Comparison of ENCODE assay signal across 1 cellular context in the genomic region with DNA sequence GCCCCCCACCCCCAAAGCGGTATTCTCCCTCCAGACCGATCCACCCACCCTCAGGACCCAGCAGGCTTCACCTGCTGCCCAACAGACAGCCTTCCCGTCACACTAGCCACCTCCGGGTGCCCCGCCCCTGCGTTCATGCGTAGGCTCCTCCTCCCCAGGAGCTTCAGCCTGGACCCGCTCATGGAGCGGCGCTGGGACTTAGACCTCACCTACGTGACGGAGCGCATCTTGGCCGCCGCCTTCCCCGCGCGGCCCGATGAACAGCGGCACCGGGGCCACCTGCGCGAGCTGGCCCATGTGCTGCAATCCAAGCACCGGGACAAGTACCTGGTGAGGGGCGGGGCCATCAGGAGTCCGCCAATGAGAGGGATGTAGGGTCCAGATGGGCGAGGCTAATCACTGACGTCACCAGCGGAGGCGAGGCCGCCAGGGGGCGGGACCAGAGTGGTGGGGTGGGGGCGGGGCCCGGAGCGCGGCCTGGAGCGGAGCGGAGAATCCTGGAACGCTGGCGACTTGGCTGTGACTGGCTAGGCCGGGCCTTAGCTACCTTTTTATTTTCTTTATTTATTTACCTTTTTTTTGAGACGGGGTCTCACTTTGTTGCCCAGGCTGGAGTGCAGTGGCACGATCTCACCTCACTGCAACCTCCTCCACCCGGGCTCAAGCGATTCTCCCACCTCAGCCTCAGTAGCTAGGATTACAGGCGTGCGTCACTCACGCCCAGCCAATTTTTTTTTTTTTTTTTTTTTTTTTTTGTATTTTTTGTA.
TF ChIP-seq lines count a peak whose summit lies in the region.

No MANE protein-coding gene starts in this region.

TF ChIP-seq in K562, 482 proteins besides CTCF, POLR2A, EP300 and RAD21 (continued from another document and continues in another):
- TF ChIP-seq, protein P1, sequence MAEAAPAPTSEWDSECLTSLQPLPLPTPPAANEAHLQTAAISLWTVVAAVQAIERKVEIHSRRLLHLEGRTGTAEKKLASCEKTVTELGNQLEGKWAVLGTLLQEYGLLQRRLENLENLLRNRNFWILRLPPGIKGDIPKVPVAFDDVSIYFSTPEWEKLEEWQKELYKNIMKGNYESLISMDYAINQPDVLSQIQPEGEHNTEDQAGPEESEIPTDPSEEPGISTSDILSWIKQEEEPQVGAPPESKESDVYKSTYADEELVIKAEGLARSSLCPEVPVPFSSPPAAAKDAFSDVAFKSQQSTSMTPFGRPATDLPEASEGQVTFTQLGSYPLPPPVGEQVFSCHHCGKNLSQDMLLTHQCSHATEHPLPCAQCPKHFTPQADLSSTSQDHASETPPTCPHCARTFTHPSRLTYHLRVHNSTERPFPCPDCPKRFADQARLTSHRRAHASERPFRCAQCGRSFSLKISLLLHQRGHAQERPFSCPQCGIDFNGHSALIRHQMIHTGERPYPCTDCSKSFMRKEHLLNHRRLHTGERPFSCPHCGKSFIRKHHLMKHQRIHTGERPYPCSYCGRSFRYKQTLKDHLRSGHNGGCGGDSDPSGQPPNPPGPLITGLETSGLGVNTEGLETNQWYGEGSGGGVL (CRISPR knock-in tag; IDR thresholded peaks at IDR 0.05), result no peak
- TF ChIP-seq SMARCA4 (IDR thresholded peaks at IDR 0.05) (peak; percentile 41; the same call in 1 of the 2 replicates), SRSF9 (IDR thresholded peaks at IDR 0.05; ENCODE audit: borderline replicate concordance, low read depth, low read length) (no peak), ZBED1 (IDR thresholded peaks at IDR 0.05) (no peak), SAP30 (IDR thresholded peaks at IDR 0.05; ENCODE audit: borderline replicate concordance, insufficient read depth, low read depth, low read length, poor library complexity, severe bottlenecking) (peak; percentile 83), ATF7 (IDR thresholded peaks at IDR 0.05) (peak; percentile 96), ZNF354B (CRISPR knock-in tag; IDR thresholded peaks at IDR 0.05) (no peak), TAF7 (tag; IDR thresholded peaks at IDR 0.05) (no peak), PHB2 (IDR thresholded peaks at IDR 0.05; ENCODE audit: low read depth) (no peak), ZNF507 (tag; conservative IDR thresholded peaks at IDR 0.05) (no peak), ZNF436 (CRISPR knock-in tag; IDR thresholded peaks at IDR 0.05) (no peak), XRCC4 (IDR thresholded peaks at IDR 0.05; ENCODE audit: extremely low read depth, insufficient read depth, insufficient read length) (no peak), BCOR (IDR thresholded peaks at IDR 0.05) (no peak), MXI1 (IDR thresholded peaks at IDR 0.05; ENCODE audit: low read depth, low read length) (0 out of 2 replicates have a peak, but pooled peaks have one; percentile 47), POLR2AphosphoS5 (IDR thresholded peaks at IDR 0.05; ENCODE audit: control insufficient read depth, insufficient read depth, low read depth, low read length) (0 out of 2 replicates have a peak, but pooled peaks have one; percentile 35), BRD4 (IDR thresholded peaks at IDR 0.05) (no peak), PHB (CRISPR knock-in tag; IDR thresholded peaks at IDR 0.05) (no peak), ZEB2 (IDR thresholded peaks at IDR 0.05) (peak; percentile 82), FOXM1 (IDR thresholded peaks at IDR 0.05; ENCODE audit: low read depth) (no peak), FOXM1 (CRISPR knock-in tag; IDR thresholded peaks at IDR 0.05; ENCODE audit: low read depth) (no peak), KDM4B (IDR thresholded peaks at IDR 0.05; ENCODE audit: borderline replicate concordance in 2 of 2, low read depth in 1 of 2) (no peak), SNIP1 (IDR thresholded peaks at IDR 0.05; ENCODE audit: low read depth) (no peak), MAZ (CRISPR knock-in tag; conservative IDR thresholded peaks at IDR 0.05 in 1 of 2, IDR thresholded peaks at IDR 0.05 in 1 of 2) (peak; percentile 36 to 49; a peak in 3 of 4 replicates), HDAC6 (IDR thresholded peaks at IDR 0.05; ENCODE audit: low read depth, low read length) (no peak), ZNF830 (CRISPR knock-in tag; IDR thresholded peaks at IDR 0.05) (no peak), TFAM (CRISPR knock-in tag; conservative IDR thresholded peaks at IDR 0.05) (no peak), SMC3 (conservative IDR thresholded peaks at IDR 0.05; ENCODE audit: insufficient read depth, low read depth, low read length) (no peak), HDAC1 (IDR thresholded peaks at IDR 0.05) (peak in 1 of 2 experiments; percentile 96; a peak in 2 of 4 replicates), MCM7 (IDR thresholded peaks at IDR 0.05) (no peak), HLTF (IDR thresholded peaks at IDR 0.05) (no peak), NFATC3 (IDR thresholded peaks at IDR 0.05) (no peak), PPARD (CRISPR knock-in tag; IDR thresholded peaks at IDR 0.05) (no peak), ZC3H11A (IDR thresholded peaks at IDR 0.05; ENCODE audit: low read depth, low read length) (no peak), KLF6 (CRISPR knock-in tag; IDR thresholded peaks at IDR 0.05; ENCODE audit: borderline replicate concordance) (no peak), SMARCB1 (IDR thresholded peaks at IDR 0.05; ENCODE audit: insufficient read length, low read depth) (no peak), EWSR1 (IDR thresholded peaks at IDR 0.05; ENCODE audit: borderline replicate concordance, low read depth, partially characterized antibody) (no peak), ZNF143 (CRISPR knock-in tag; IDR thresholded peaks at IDR 0.05) (no peak), NFIX (CRISPR knock-in tag; IDR thresholded peaks at IDR 0.05; ENCODE audit: low read depth) (no peak), ZNF75A (CRISPR knock-in tag; IDR thresholded peaks at IDR 0.05) (no peak), NCOR1 (IDR thresholded peaks at IDR 0.05) (no peak), ZNF274 (IDR thresholded peaks at IDR 0.05; ENCODE audit: borderline replicate concordance, low read depth, low read length) (no peak), RBM15 (IDR thresholded peaks at IDR 0.05; ENCODE audit: insufficient read depth, low read length) (no peak), MAFK (IDR thresholded peaks at IDR 0.05; ENCODE audit: low read length) (no peak), PHF20 (IDR thresholded peaks at IDR 0.05; ENCODE audit: partially characterized antibody) (no peak), BRD9 (IDR thresholded peaks at IDR 0.05; ENCODE audit: low read depth, partially characterized antibody) (no peak)
- TF ChIP-seq, protein P2, sequence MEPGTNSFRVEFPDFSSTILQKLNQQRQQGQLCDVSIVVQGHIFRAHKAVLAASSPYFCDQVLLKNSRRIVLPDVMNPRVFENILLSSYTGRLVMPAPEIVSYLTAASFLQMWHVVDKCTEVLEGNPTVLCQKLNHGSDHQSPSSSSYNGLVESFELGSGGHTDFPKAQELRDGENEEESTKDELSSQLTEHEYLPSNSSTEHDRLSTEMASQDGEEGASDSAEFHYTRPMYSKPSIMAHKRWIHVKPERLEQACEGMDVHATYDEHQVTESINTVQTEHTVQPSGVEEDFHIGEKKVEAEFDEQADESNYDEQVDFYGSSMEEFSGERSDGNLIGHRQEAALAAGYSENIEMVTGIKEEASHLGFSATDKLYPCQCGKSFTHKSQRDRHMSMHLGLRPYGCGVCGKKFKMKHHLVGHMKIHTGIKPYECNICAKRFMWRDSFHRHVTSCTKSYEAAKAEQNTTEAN (CRISPR knock-in tag; IDR thresholded peaks at IDR 0.05), result no peak
- TF ChIP-seq, protein P3, sequence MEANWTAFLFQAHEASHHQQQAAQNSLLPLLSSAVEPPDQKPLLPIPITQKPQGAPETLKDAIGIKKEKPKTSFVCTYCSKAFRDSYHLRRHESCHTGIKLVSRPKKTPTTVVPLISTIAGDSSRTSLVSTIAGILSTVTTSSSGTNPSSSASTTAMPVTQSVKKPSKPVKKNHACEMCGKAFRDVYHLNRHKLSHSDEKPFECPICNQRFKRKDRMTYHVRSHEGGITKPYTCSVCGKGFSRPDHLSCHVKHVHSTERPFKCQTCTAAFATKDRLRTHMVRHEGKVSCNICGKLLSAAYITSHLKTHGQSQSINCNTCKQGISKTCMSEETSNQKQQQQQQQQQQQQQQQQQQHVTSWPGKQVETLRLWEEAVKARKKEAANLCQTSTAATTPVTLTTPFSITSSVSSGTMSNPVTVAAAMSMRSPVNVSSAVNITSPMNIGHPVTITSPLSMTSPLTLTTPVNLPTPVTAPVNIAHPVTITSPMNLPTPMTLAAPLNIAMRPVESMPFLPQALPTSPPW (CRISPR knock-in tag; IDR thresholded peaks at IDR 0.05), result peak; percentile 60
- TF ChIP-seq, protein P4, sequence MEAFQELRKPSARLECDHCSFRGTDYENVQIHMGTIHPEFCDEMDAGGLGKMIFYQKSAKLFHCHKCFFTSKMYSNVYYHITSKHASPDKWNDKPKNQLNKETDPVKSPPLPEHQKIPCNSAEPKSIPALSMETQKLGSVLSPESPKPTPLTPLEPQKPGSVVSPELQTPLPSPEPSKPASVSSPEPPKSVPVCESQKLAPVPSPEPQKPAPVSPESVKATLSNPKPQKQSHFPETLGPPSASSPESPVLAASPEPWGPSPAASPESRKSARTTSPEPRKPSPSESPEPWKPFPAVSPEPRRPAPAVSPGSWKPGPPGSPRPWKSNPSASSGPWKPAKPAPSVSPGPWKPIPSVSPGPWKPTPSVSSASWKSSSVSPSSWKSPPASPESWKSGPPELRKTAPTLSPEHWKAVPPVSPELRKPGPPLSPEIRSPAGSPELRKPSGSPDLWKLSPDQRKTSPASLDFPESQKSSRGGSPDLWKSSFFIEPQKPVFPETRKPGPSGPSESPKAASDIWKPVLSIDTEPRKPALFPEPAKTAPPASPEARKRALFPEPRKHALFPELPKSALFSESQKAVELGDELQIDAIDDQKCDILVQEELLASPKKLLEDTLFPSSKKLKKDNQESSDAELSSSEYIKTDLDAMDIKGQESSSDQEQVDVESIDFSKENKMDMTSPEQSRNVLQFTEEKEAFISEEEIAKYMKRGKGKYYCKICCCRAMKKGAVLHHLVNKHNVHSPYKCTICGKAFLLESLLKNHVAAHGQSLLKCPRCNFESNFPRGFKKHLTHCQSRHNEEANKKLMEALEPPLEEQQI (IDR thresholded peaks at IDR 0.05), result no peak
- TF ChIP-seq, protein P5, sequence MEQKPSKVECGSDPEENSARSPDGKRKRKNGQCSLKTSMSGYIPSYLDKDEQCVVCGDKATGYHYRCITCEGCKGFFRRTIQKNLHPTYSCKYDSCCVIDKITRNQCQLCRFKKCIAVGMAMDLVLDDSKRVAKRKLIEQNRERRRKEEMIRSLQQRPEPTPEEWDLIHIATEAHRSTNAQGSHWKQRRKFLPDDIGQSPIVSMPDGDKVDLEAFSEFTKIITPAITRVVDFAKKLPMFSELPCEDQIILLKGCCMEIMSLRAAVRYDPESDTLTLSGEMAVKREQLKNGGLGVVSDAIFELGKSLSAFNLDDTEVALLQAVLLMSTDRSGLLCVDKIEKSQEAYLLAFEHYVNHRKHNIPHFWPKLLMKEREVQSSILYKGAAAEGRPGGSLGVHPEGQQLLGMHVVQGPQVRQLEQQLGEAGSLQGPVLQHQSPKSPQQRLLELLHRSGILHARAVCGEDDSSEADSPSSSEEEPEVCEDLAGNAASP (IDR thresholded peaks at IDR 0.05), result no peak
- TF ChIP-seq, protein P6, sequence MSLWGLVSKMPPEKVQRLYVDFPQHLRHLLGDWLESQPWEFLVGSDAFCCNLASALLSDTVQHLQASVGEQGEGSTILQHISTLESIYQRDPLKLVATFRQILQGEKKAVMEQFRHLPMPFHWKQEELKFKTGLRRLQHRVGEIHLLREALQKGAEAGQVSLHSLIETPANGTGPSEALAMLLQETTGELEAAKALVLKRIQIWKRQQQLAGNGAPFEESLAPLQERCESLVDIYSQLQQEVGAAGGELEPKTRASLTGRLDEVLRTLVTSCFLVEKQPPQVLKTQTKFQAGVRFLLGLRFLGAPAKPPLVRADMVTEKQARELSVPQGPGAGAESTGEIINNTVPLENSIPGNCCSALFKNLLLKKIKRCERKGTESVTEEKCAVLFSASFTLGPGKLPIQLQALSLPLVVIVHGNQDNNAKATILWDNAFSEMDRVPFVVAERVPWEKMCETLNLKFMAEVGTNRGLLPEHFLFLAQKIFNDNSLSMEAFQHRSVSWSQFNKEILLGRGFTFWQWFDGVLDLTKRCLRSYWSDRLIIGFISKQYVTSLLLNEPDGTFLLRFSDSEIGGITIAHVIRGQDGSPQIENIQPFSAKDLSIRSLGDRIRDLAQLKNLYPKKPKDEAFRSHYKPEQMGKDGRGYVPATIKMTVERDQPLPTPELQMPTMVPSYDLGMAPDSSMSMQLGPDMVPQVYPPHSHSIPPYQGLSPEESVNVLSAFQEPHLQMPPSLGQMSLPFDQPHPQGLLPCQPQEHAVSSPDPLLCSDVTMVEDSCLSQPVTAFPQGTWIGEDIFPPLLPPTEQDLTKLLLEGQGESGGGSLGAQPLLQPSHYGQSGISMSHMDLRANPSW (CRISPR knock-in tag; IDR thresholded peaks at IDR 0.05), result no peak
- TF ChIP-seq, protein P7, sequence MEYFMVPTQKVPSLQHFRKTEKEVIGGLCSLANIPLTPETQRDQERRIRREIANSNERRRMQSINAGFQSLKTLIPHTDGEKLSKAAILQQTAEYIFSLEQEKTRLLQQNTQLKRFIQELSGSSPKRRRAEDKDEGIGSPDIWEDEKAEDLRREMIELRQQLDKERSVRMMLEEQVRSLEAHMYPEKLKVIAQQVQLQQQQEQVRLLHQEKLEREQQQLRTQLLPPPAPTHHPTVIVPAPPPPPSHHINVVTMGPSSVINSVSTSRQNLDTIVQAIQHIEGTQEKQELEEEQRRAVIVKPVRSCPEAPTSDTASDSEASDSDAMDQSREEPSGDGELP (CRISPR knock-in tag; IDR thresholded peaks at IDR 0.05; ENCODE audit: borderline replicate concordance), result peak; percentile 73; the same call in 1 of the 2 replicates
- TF ChIP-seq, protein P8, sequence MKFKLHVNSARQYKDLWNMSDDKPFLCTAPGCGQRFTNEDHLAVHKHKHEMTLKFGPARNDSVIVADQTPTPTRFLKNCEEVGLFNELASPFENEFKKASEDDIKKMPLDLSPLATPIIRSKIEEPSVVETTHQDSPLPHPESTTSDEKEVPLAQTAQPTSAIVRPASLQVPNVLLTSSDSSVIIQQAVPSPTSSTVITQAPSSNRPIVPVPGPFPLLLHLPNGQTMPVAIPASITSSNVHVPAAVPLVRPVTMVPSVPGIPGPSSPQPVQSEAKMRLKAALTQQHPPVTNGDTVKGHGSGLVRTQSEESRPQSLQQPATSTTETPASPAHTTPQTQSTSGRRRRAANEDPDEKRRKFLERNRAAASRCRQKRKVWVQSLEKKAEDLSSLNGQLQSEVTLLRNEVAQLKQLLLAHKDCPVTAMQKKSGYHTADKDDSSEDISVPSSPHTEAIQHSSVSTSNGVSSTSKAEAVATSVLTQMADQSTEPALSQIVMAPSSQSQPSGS (CRISPR knock-in tag; IDR thresholded peaks at IDR 0.05), result no peak
- TF ChIP-seq, protein P9, sequence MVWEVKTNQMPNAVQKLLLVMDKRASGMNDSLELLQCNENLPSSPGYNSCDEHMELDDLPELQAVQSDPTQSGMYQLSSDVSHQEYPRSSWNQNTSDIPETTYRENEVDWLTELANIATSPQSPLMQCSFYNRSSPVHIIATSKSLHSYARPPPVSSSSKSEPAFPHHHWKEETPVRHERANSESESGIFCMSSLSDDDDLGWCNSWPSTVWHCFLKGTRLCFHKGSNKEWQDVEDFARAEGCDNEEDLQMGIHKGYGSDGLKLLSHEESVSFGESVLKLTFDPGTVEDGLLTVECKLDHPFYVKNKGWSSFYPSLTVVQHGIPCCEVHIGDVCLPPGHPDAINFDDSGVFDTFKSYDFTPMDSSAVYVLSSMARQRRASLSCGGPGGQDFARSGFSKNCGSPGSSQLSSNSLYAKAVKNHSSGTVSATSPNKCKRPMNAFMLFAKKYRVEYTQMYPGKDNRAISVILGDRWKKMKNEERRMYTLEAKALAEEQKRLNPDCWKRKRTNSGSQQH (CRISPR knock-in tag; IDR thresholded peaks at IDR 0.05), result no peak
